ENCODE assay signal across 12 cellular contexts in the genomic region with DNA sequence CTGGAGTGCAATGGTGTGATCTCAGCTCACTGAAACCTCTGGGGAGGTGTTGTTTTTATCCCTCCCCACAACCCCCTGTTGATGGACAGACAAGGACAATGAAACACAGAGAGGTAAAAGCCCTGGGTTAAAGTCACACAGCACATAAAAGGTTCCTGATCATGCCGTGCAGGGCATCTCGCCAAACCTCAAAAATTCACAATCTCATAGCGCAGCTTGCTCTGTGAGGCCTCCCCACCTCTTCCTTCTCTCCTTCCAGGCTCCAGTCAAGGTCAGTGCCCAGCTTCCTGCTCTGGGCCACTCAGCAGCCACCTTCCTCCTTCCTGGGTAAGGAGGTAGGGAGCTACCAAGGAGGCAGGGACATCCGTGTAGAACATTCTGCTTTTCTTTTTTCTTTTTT. TPM values are rescaled to one million over a fixed set of nuclear protein-coding genes. Genes with fewer than 3 reads are reported as not detected.
DNase-seq lines count a peak whose midpoint lies in the region; ATAC-seq, FAIRE-seq and TF ChIP-seq lines count a peak whose summit lies in the region.
"Had no signal": no experiment of that assay in that cellular context is flagged by ENCODE, and none has a peak within 500 bp of the region (broad histone marks: within the 10 kb centered on the region; RNA-seq: fewer than 3 reads in every experiment).

No MANE protein-coding gene starts in this region.

- DNase-seq in EH (ENCODE audit: low read depth) (peak; percentile 82), NCI-H2029 (lab: John Stamatoyannopoulos, UW) (peak; percentile 24), bronchial epithelial cell (ENCODE audit: low read depth) (peak; percentile 44), mucosa of descending colon (peak in 2 of 3 donors; percentile 69 to 73), NCI-H82 (lab: John Stamatoyannopoulos, UW) (no peak), Karpas-422 (no peak), globus pallidus (ENCODE audit: low spot score) (no peak)
- DNase-seq in activated CD8-positive, alpha-beta memory T cell treated with anti-CD3 and anti-CD28 coated beads, Interleukin-2, amount 50 U/mL, for 4 hours: no peak
- DNase-seq: kidney; stimulated activated naive CD4-positive, alpha-beta T cell treated with Interleukin-2 at 50 U/mL for 16 hours had no signal

- no peak overlapping the region for H3K27ac ChIP-seq in Karpas-422 (ENCODE audit: low read length)

- peak; percentile 49 for ATAC-seq in mucosa of descending colon
- ATAC-seq: Right ventricle myocardium inferior had no signal

- H3K9ac ChIP-seq in Karpas-422 (ENCODE audit: low read length): no peak overlapping the region

- no peaks in the 10 kb centered on the region for H3K9me3 ChIP-seq in mucosa of descending colon
- H3K9me3 ChIP-seq in Karpas-422 (ENCODE audit: low read length): no peaks in the 10 kb centered on the region

- TF ChIP-seq CTCF in bronchial epithelial cell (IDR thresholded peaks at IDR 0.05; ENCODE audit: insufficient read depth, low read length, severe bottlenecking): no peak
- no peak for TF ChIP-seq CTCF in mucosa of descending colon (IDR thresholded peaks at IDR 0.05)

- no peak overlapping the region for H2AFZ ChIP-seq in Karpas-422 (ENCODE audit: low read length)

- H3K27me3 ChIP-seq in bronchial epithelial cell (ENCODE audit: control insufficient read depth, insufficient read depth, low read length): no peaks in the 10 kb centered on the region
- no peaks in the 10 kb centered on the region for H3K27me3 ChIP-seq in Karpas-422 (ENCODE audit: low read length)

- no peaks in the 10 kb centered on the region for H3K79me2 ChIP-seq in Karpas-422 (ENCODE audit: low read length)

- intact Hi-C loops in mucosa of descending colon (cut with DNase I, micrococcal nuclease): no loop called here

- no peak for FAIRE-seq in bronchial epithelial cell (lab: Jason Lieb, UNC)
- FAIRE-seq: kidney had no signal

- H3K36me3 ChIP-seq in bronchial epithelial cell (ENCODE audit: control insufficient read depth, insufficient read depth, low read length) (no peaks in the 10 kb centered on the region), mucosa of descending colon (ENCODE audit: low read depth) (no peaks in the 10 kb centered on the region), Karpas-422 (ENCODE audit: insufficient read depth, low read length) (no peaks in the 10 kb centered on the region)

- H3K9me2 ChIP-seq in Karpas-422 (replicated peaks; ENCODE audit: insufficient read depth, low read length): no peaks in the 10 kb centered on the region

- H3K4me1 ChIP-seq in mucosa of descending colon (ENCODE audit: low read depth) (peaks cover 4% of the 10 kb centered on the region), Karpas-422 (ENCODE audit: low read length) (no peaks in the 10 kb centered on the region)

- H3K4me2 ChIP-seq in Karpas-422 (ENCODE audit: low read depth, low read length, poor library complexity, severe bottlenecking): no peak overlapping the region

- H3K4me3 ChIP-seq in bronchial epithelial cell (ENCODE audit: low read depth, low read length) (no peak overlapping the region), mucosa of descending colon (no peak overlapping the region), Karpas-422 (ENCODE audit: low read length) (no peak overlapping the region)

- H4K20me1 ChIP-seq in Karpas-422 (ENCODE audit: insufficient read depth, low read depth, low read length): no peaks in the 10 kb centered on the region

RNA-seq across cellular contexts. Expression of a gene that starts 2.3 kb away (rescaled TPM):
- total RNA-seq in bronchial epithelial cell (7.9 and 39.4 TPM in 2 replicates), mucosa of descending colon (100 to 1,000 TPM in 2 of 3 donors, 10 to 100 TPM in 1; 44.7 to 137 (median 116) TPM)
- not detected in 2 replicates for total RNA-seq in Karpas-422 (2014; rRNA removed; shearing (Covaris generic); ENCODE audit: low replicate concordance)
- total RNA-seq: dermis microvascular lymphatic vessel endothelial cell, Right ventricle myocardium inferior had no signal

RNA-seq across cellular contexts. Expression of a gene that starts 21.5 kb away (rescaled TPM):
- 0.13 and 0.26 TPM in 2 replicates for total RNA-seq in bronchial epithelial cell
- 1 to 10 TPM in 1 of 3 donors, under 1 TPM in 2; 0.31 to 2.4 (median 0.61) TPM for total RNA-seq in mucosa of descending colon
- 0.58 and 0.78 TPM in 2 replicates for total RNA-seq in Karpas-422 (2014; rRNA removed; shearing (Covaris generic); ENCODE audit: low replicate concordance)

RNA-seq across cellular contexts. Expression of a gene that starts 25.2 kb away (rescaled TPM):
- total RNA-seq in bronchial epithelial cell: not detected in 2 replicates
- 1 to 10 TPM in 1 of 3 donors, under 1 TPM in 2; 0.22 to 1.2 (median 0.46) TPM for total RNA-seq in mucosa of descending colon
- 0.83 TPM in 1 of 2 replicates, not detected in the other for total RNA-seq in Karpas-422 (2014; rRNA removed; shearing (Covaris generic); ENCODE audit: low replicate concordance)
- total RNA-seq: dermis microvascular lymphatic vessel endothelial cell had no signal

RNA-seq across cellular contexts. Expression of a gene that starts 42.4 kb away (rescaled TPM):
- total RNA-seq in bronchial epithelial cell (2.4 and 2.9 TPM in 2 replicates), mucosa of descending colon (1 to 10 TPM; 1.7 to 8.6 (median 3.2) TPM)
- not detected in 2 replicates for total RNA-seq in Karpas-422 (2014; rRNA removed; shearing (Covaris generic); ENCODE audit: low replicate concordance)

RNA-seq across cellular contexts. Expression of a gene that starts 48.7 kb away (rescaled TPM):
- total RNA-seq in bronchial epithelial cell (0.26 and 2.3 TPM in 2 replicates), mucosa of descending colon (not detected)
- total RNA-seq in Karpas-422 (2014; rRNA removed; shearing (Covaris generic); ENCODE audit: low replicate concordance): not detected in 2 replicates

Comparison
In these comparisons a context has a peak if more than half of its experiments do, and no peak if none do; other contexts are left out.
1. DNase-seq: peak in EH (single experiment), NCI-H2029 (single experiment), bronchial epithelial cell (single experiment) and mucosa of descending colon (2 of 3); none in NCI-H82 (single experiment), activated CD8-positive, alpha-beta memory T cell treated with anti-CD3 and anti-CD28 coated beads, Interleukin-2, amount 50 U/mL, for 4 hours (single experiment), Karpas-422 (single experiment) and globus pallidus (single experiment).